28 cellular contexts compared by ENCODE assay signal in genomic region chr6:121657972-121658371, GRCh38.
"Had no signal": no experiment of that assay in that cellular context is flagged by ENCODE, and none has a peak within 500 bp of the region (broad histone marks: within the 10 kb centered on the region; RNA-seq: fewer than 3 reads in every experiment).

No MANE protein-coding gene starts in this region.

- H3K4me1 ChIP-seq: body of pancreas had no signal

- H3K79me2 ChIP-seq: hepatocyte had no signal

- H3K4me2 ChIP-seq: hepatocyte had no signal

- H3K27me3 ChIP-seq: adrenal gland, body of pancreas, heart right ventricle, hepatocyte had no signal

- ATAC-seq: activated CD4-positive, CD25-positive, alpha-beta regulatory T cell treated with anti-CD3 and anti-CD28 coated beads, Interleukin-2, amount 50 U/mL, for 24 hours; activated CD8-positive, alpha-beta memory T cell treated with anti-CD3 and anti-CD28 coated beads, Interleukin-2, amount 10 ng/mL, durations not matched to agents 7 days and 5 days; activated CD8-positive, alpha-beta T cell treated with anti-CD3 and anti-CD28 coated beads, Interleukin-2, amount 10 ng/mL, durations not matched to agents 7 days and 5 days; activated naive CD8-positive, alpha-beta T cell treated with anti-CD3 and anti-CD28 coated beads, Interleukin-2, amount 50 U/mL, for 24 hours; body of pancreas; esophagus mucosa; heart right ventricle; T-helper 17 cell had no signal

- H3K4me3 ChIP-seq: adrenal gland, body of pancreas, heart right ventricle, hepatocyte had no signal

- DNase-seq: activated B cell treated with CpG ODN at 0.5 μM for 24 hours; activated CD4-positive, alpha-beta T cell treated with anti-CD3 and anti-CD28 coated beads for 48 hours; activated CD4-positive, alpha-beta T cell treated with anti-CD3 and anti-CD28 coated beads, Interleukin-2, amount 50 U/mL, for 1 hour; activated CD4-positive, alpha-beta T cell treated with anti-CD3 and anti-CD28 coated beads, Interleukin-2, amount 50 U/mL, for 48 hours; activated CD8-positive, alpha-beta memory T cell treated with anti-CD3 and anti-CD28 coated beads, Interleukin-2, amount 10 ng/mL, durations not matched to agents 7 days and 5 days; activated CD8-positive, alpha-beta memory T cell treated with anti-CD3 and anti-CD28 coated beads, Interleukin-2, amount 50 U/mL, for 4 hours; activated CD8-positive, alpha-beta T cell treated with anti-CD3 and anti-CD28 coated beads, Interleukin-2, amount 10 ng/mL, durations not matched to agents 7 days and 5 days; activated effector memory CD4-positive, alpha-beta T cell treated with anti-CD3 and anti-CD28 coated beads, Interleukin-2, amount 50 U/mL, for 16 hours; activated naive CD4-positive, alpha-beta T cell treated with anti-CD3 and anti-CD28 coated beads for 36 hours; activated naive CD8-positive, alpha-beta T cell treated with anti-CD3 and anti-CD28 coated beads for 36 hours; activated naive CD8-positive, alpha-beta T cell treated with anti-CD3 and anti-CD28 coated beads, Interleukin-2, amount 50 U/mL, for 24 hours; activated T-cell treated with anti-CD3 and anti-CD28 coated beads, Interleukin-2, amount 50 U/mL, for 1 hour; activated T-cell treated with anti-CD3 and anti-CD28 coated beads, Interleukin-2, amount 50 U/mL, for 48 hours; adrenal gland; amygdala; aorta; body of pancreas; caudate nucleus; cortex of kidney; effector CD8-positive, alpha-beta T cell; foreskin fibroblast; heart right ventricle; T-helper 17 cell; T1000; WERI-Rb-1 had no signal

- H3K27ac ChIP-seq: adrenal gland, body of pancreas, heart right ventricle, hepatocyte, WERI-Rb-1 had no signal

- H3K9me3 ChIP-seq: adrenal gland, body of pancreas, heart right ventricle had no signal

- H3K36me3 ChIP-seq: adrenal gland, heart right ventricle, WERI-Rb-1 had no signal

- H2AFZ ChIP-seq: hepatocyte had no signal
